Comparison of ENCODE assay signal across 3 cellular contexts in genomic region chr1:111836111-111836510, GRCh38.
"Had no signal": no experiment of that assay in that cellular context is flagged by ENCODE, and none has a peak within 500 bp of the region (broad histone marks: within the 10 kb centered on the region; RNA-seq: fewer than 3 reads in every experiment).

No MANE protein-coding gene starts in this region.

- H3K4me3 ChIP-seq: GM12878 had no signal

- DNase-seq: GDM1, GF-D8 had no signal

- ATAC-seq: GM12878 had no signal
